8 cellular contexts compared by ENCODE assay signal in genomic region chr16:15777533-15778203, GRCh38.
DNase-seq lines count a peak whose midpoint lies in the region; ATAC-seq and TF ChIP-seq lines count a peak whose summit lies in the region.

No MANE protein-coding gene starts in this region.

- no peaks in the 10 kb centered on the region for H3K4me1 ChIP-seq in effector memory CD4-positive, alpha-beta T cell (ENCODE audit: control insufficient read depth, insufficient read depth, low read length, poor library complexity, severe bottlenecking)

- DNase-seq in COR-L47 (lab: John Stamatoyannopoulos, UW) = peak; percentile 41
- peak; percentile 34 for DNase-seq in GM20000 (ENCODE audit: low spot score)
- DNase-seq in NCI-H82 treated with DMSO at 0.1 percent for 48 hours (lab: John Stamatoyannopoulos, UW; ENCODE audit: unreplicated experiment) = peak; percentile 41
- peak; percentile 56 for DNase-seq in ecto neural progenitor cell (ENCODE audit: low spot score)
- peak; percentile 28 for DNase-seq in smooth muscle cell of the brain vasculature (ENCODE audit: low read depth, low spot score)
- no peak for DNase-seq in effector memory CD4-positive, alpha-beta T cell

- TF ChIP-seq CTCF in GM20000 (IDR thresholded peaks at IDR 0.05; ENCODE audit: extremely low read depth, missing control alignments) = no peak

- ATAC-seq in GM18519 (IDR thresholded peaks at IDR 0.05; ENCODE audit: low FRiP score, unreplicated experiment) (no peak), HG03045 (IDR thresholded peaks at IDR 0.05; ENCODE audit: unreplicated experiment) (no peak)

- no peaks in the 10 kb centered on the region for H3K36me3 ChIP-seq in effector memory CD4-positive, alpha-beta T cell (ENCODE audit: control insufficient read depth, insufficient read depth, low read length)

- no peaks in the 10 kb centered on the region for H3K27me3 ChIP-seq in effector memory CD4-positive, alpha-beta T cell (replicated peaks; ENCODE audit: control insufficient read depth, insufficient read depth, low read length, poor library complexity, severe bottlenecking)

- H3K27ac ChIP-seq in effector memory CD4-positive, alpha-beta T cell (ENCODE audit: insufficient read depth, low read length, poor library complexity, severe bottlenecking) = no peak overlapping the region

- H3K9me3 ChIP-seq in effector memory CD4-positive, alpha-beta T cell (ENCODE audit: control insufficient read depth, low read length) = no peaks in the 10 kb centered on the region

- no peak overlapping the region for H3K4me3 ChIP-seq in effector memory CD4-positive, alpha-beta T cell (ENCODE audit: insufficient read depth, low read depth, low read length, poor library complexity, severe bottlenecking)

Comparison
In these comparisons a context has a peak if more than half of its experiments do, and no peak if none do; other contexts are left out.
1. DNase-seq: peak in COR-L47 (single experiment), GM20000 (single experiment), NCI-H82 treated with DMSO at 0.1 percent for 48 hours (single experiment), ecto neural progenitor cell (single experiment) and smooth muscle cell of the brain vasculature (single experiment); none in effector memory CD4-positive, alpha-beta T cell (0 of 3).